8 cellular contexts compared by ENCODE assay signal in the genomic region with DNA sequence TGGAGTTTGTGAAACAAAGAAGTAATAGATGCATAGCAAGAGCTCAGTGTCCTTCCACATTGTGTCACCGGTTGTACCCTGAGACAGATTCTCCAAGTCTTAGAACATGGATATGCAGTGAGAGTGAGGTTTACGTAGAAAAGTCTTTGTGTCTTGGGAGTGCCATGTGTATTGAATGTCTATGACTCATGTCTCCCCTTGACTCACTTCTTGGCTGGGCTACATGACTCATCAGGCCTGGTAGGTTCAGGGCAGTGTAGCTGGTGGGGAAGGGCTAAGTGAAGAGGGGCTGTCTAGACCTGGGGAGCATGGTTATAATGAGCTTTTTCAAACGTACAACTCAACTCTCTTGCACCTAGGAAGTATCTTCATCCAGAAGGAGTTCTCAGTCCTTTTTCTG.
DNase-seq lines count a peak whose midpoint lies in the region.

No MANE protein-coding gene starts in this region.

- no peaks in the 10 kb centered on the region for H3K36me3 ChIP-seq in HUES48 (ENCODE audit: control insufficient read depth, insufficient read depth, low read length)

- peak overlapping the region; percentile 75 for H3K27ac ChIP-seq in HUES48 (ENCODE audit: low read depth, low read length)

- H3K4me1 ChIP-seq in HUES48 (ENCODE audit: control insufficient read depth, insufficient read depth, low read length), result 0 out of 2 replicates have a peak, but pooled peaks cover under 1% of the 10 kb centered on the region

- H3K27me3 ChIP-seq in HUES48 (ENCODE audit: control insufficient read depth, insufficient read depth, low read length), result no peaks in the 10 kb centered on the region

- DNase-seq in ELF-1 (ENCODE audit: low read depth, low spot score), result peak; percentile 56
- peak; percentile 22 for DNase-seq in activated T-cell treated with anti-CD3 and anti-CD28 coated beads for 1 hour (ENCODE audit: low read depth)
- DNase-seq in glomerular endothelial cell (ENCODE audit: extremely low read depth, low read depth, low spot score), result peak; percentile 75
- peak; percentile 18 to 26 for DNase-seq in stimulated activated CD8-positive, alpha-beta memory T cell treated with anti-CD3 and anti-CD28 coated beads, Interleukin-2, amount 100 ng/mL, for 48 hours (ENCODE audit: low read depth in 2 of 2)
- DNase-seq in UCSD-AML1 (lab: John Stamatoyannopoulos, UW; ENCODE audit: unreplicated experiment), result no peak
- no peak for DNase-seq in AML-193 (lab: John Stamatoyannopoulos, UW)
- no peak for DNase-seq in NCI-H82 treated with DMSO at 0.1 percent for 48 hours (lab: John Stamatoyannopoulos, UW; ENCODE audit: unreplicated experiment)

- no peak overlapping the region for H3K4me3 ChIP-seq in HUES48 (ENCODE audit: low read depth, low read length)

- H3K9ac ChIP-seq in HUES48 (ENCODE audit: low read depth, low read length), result no peak overlapping the region

- no peaks in the 10 kb centered on the region for H3K9me3 ChIP-seq in HUES48 (ENCODE audit: control insufficient read depth, insufficient read depth, low read length)

Comparison
In these comparisons a context has a peak if more than half of its experiments do, and no peak if none do; other contexts are left out.
1. DNase-seq: peak in ELF-1 (single experiment), activated T-cell treated with anti-CD3 and anti-CD28 coated beads for 1 hour (single experiment), glomerular endothelial cell (single experiment) and stimulated activated CD8-positive, alpha-beta memory T cell treated with anti-CD3 and anti-CD28 coated beads, Interleukin-2, amount 100 ng/mL, for 48 hours (2 of 2); none in UCSD-AML1 (single experiment), AML-193 (0 of 2) and NCI-H82 treated with DMSO at 0.1 percent for 48 hours (single experiment).